ENCODE assay signal across 2 cellular contexts in the genomic region with DNA sequence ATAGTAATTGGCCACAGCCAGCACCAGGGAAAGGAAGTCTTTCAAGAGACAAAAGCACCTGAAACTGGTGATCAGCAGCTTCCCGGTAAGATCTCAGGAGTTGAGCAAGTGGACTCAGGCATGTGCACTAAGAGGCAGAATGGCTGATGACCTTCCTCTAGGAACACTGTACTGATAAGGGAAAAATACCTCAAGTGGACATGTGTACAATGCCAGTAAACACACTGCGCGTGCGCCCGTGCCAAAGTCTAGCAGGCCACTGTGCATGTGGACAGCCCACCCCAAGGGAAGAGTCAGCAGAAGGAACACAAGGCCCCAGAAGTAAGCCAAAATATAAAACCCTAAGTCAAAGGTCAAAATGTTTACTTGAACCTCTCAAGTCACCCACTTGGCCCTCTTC.
TF ChIP-seq lines count a peak whose summit lies in the region.

No MANE protein-coding gene starts in this region.

TF ChIP-seq in H1, 55 proteins besides CTCF, POLR2A, EP300 and RAD21 (continued from another document and continues in another):
- no peak for TF ChIP-seq PHF8 (conservative IDR thresholded peaks at IDR 0.05; ENCODE audit: low read depth, low read length)
- TF ChIP-seq, protein P1, sequence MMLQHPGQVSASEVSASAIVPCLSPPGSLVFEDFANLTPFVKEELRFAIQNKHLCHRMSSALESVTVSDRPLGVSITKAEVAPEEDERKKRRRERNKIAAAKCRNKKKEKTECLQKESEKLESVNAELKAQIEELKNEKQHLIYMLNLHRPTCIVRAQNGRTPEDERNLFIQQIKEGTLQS (IDR thresholded peaks at IDR 0.05; ENCODE audit: insufficient read depth, low read depth, low read length), result no peak
- TF ChIP-seq BRCA1 (IDR thresholded peaks at IDR 0.05; ENCODE audit: low read depth, low read length), result no peak
- no peak for TF ChIP-seq GTF2F1 (IDR thresholded peaks at IDR 0.05; ENCODE audit: borderline replicate concordance, low read depth, low read length)
- no peak for TF ChIP-seq EGR1 (IDR thresholded peaks at IDR 0.05; ENCODE audit: borderline replicate concordance, low read depth, low read length)
- TF ChIP-seq POU5F1 (IDR thresholded peaks at IDR 0.05; ENCODE audit: low read depth, low read length), result no peak
- no peak for TF ChIP-seq SAP30 (IDR thresholded peaks at IDR 0.05; ENCODE audit: insufficient read depth, insufficient replicate concordance, low read length)
- no peak for TF ChIP-seq CTBP2 (IDR thresholded peaks at IDR 0.05; ENCODE audit: borderline replicate concordance, insufficient read depth, insufficient read length, low read length)
- no peak for TF ChIP-seq TCF12 (IDR thresholded peaks at IDR 0.05; ENCODE audit: low read depth, low read length)
- no peak for TF ChIP-seq SIN3A (conservative IDR thresholded peaks at IDR 0.05 in 1 of 2, IDR thresholded peaks at IDR 0.05 in 1 of 2; ENCODE audit: low read depth in 1 of 2, low read length in 2 of 2)
- TF ChIP-seq, protein P2, sequence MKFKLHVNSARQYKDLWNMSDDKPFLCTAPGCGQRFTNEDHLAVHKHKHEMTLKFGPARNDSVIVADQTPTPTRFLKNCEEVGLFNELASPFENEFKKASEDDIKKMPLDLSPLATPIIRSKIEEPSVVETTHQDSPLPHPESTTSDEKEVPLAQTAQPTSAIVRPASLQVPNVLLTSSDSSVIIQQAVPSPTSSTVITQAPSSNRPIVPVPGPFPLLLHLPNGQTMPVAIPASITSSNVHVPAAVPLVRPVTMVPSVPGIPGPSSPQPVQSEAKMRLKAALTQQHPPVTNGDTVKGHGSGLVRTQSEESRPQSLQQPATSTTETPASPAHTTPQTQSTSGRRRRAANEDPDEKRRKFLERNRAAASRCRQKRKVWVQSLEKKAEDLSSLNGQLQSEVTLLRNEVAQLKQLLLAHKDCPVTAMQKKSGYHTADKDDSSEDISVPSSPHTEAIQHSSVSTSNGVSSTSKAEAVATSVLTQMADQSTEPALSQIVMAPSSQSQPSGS (IDR thresholded peaks at IDR 0.05; ENCODE audit: low read length), result no peak
- TF ChIP-seq KDM4A (IDR thresholded peaks at IDR 0.05; ENCODE audit: low read depth, low read length, severe bottlenecking), result no peak
- no peak for TF ChIP-seq HDAC2 (IDR thresholded peaks at IDR 0.05; ENCODE audit: borderline replicate concordance in 1 of 2, low read depth in 2 of 2, low read length in 2 of 2)

TF ChIP-seq in HepG2, 621 proteins besides CTCF, POLR2A, EP300 and RAD21 (continued from another document):
- TF ChIP-seq, protein P3, sequence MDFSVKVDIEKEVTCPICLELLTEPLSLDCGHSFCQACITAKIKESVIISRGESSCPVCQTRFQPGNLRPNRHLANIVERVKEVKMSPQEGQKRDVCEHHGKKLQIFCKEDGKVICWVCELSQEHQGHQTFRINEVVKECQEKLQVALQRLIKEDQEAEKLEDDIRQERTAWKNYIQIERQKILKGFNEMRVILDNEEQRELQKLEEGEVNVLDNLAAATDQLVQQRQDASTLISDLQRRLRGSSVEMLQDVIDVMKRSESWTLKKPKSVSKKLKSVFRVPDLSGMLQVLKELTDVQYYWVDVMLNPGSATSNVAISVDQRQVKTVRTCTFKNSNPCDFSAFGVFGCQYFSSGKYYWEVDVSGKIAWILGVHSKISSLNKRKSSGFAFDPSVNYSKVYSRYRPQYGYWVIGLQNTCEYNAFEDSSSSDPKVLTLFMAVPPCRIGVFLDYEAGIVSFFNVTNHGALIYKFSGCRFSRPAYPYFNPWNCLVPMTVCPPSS (IDR thresholded peaks at IDR 0.05), result no peak
- TF ChIP-seq ONECUT2 (CRISPR knock-in tag; IDR thresholded peaks at IDR 0.05), result no peak
- no peak for TF ChIP-seq ZBTB20 (CRISPR knock-in tag; IDR thresholded peaks at IDR 0.05; ENCODE audit: borderline replicate concordance, low read depth)
- TF ChIP-seq SALL1 (CRISPR knock-in tag; IDR thresholded peaks at IDR 0.05), result no peak
- no peak for TF ChIP-seq PLRG1 (conservative IDR thresholded peaks at IDR 0.05)
- no peak for TF ChIP-seq YEATS2 (CRISPR knock-in tag; IDR thresholded peaks at IDR 0.05; ENCODE audit: borderline replicate concordance)
- TF ChIP-seq ZNF276 (CRISPR knock-in tag; IDR thresholded peaks at IDR 0.05; ENCODE audit: low read depth), result no peak
- TF ChIP-seq, protein P2 (CRISPR knock-in tag; IDR thresholded peaks at IDR 0.05), result no peak
- TF ChIP-seq ZNF264 (CRISPR knock-in tag; IDR thresholded peaks at IDR 0.05), result no peak
- TF ChIP-seq ZIK1 (CRISPR knock-in tag; IDR thresholded peaks at IDR 0.05; ENCODE audit: borderline replicate concordance, low read depth), result no peak
- TF ChIP-seq ZNF33B (CRISPR knock-in tag; IDR thresholded peaks at IDR 0.05), result no peak
- no peak for TF ChIP-seq ZNF3 (CRISPR knock-in tag; IDR thresholded peaks at IDR 0.05)
- TF ChIP-seq CEBPZ (IDR thresholded peaks at IDR 0.05; ENCODE audit: low read length), result no peak
- no peak for TF ChIP-seq MAF1 (CRISPR knock-in tag; IDR thresholded peaks at IDR 0.05; ENCODE audit: borderline replicate concordance)
